33 cellular contexts compared by ENCODE assay signal in genomic region chr19:50195224-50195623, GRCh38. TPM values are rescaled to one million over a fixed set of nuclear protein-coding genes. Genes with fewer than 3 reads are reported as not detected.
"Had no signal": no experiment of that assay in that cellular context is flagged by ENCODE, and none has a peak within 500 bp of the region (broad histone marks: within the 10 kb centered on the region; RNA-seq: fewer than 3 reads in every experiment).

No MANE protein-coding gene starts in this region.

- H3K36me3 ChIP-seq: MG63, SJSA1 had no signal

- H3K4me1 ChIP-seq: SJSA1 had no signal

- H3K9me3 ChIP-seq: MG63, Peyer's patch, SJSA1 had no signal

- ATAC-seq: PC-3 had no signal

- H3K27ac ChIP-seq: Peyer's patch, SJSA1 had no signal

- H3K4me3 ChIP-seq: MG63, Peyer's patch, SJSA1 had no signal

- H3K27me3 ChIP-seq: Peyer's patch had no signal

- DNase-seq: Kasumi-1, MG63, NCI-H1048, NCI-H1092 treated with DMSO at 0.1 percent for 48 hours, NCI-H1105 treated with DMSO at 0.1 percent for 48 hours, NCI-H1417, NCI-H1436, NCI-H146, NCI-H1694, NCI-H187, NCI-H1930, NCI-H2029 treated with DMSO at 0.1 percent for 48 hours, NCI-H2081 treated with DMSO at 0.1 percent for 48 hours, NCI-H2107, NCI-H2171, NCI-H226, NCI-H446 treated with DMSO at 0.1 percent for 48 hours, NCI-H510A, NCI-H524, NCI-H526, NCI-H69, NCI-H748 treated with DMSO at 0.1 percent for 48 hours, NCI-H82, OCI-M1, PC-3, Right ventricle myocardium superior, RPMI8226, SHP77 treated with DMSO at 0.1 percent for 48 hours, SW 1271, T-helper 1 cell had no signal

RNA-seq across cellular contexts. Expression of gene MYH14, which starts 8.2 kb away (rescaled TPM):
- total RNA-seq: M059J, SJSA1 had no signal

RNA-seq across cellular contexts. Expression of gene IZUMO2, which starts 32.1 kb away (rescaled TPM):
- total RNA-seq: M059J, PC-3, Peyer's patch, Right ventricle myocardium superior, SJSA1 had no signal
